ENCODE assay signal across 31 cellular contexts in the genomic region with DNA sequence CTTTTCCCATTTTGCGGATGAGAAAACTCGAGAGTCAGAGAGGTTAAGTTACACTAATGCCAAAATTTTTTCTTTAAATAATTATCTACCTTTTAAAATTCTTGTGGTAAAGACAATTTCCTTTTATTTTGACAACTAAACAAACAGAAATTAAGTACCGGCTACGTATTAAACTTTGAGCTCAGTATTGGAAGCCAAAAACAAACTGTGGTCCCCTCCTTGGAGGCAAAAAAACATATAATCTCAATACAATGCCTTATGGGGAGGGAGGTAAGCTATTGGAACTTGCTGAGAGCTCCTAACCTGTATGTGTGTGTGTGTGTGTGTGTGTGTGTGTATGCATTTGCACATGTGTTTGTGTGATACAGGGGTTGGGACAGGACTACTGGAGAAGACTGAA. TPM values are rescaled to one million over a fixed set of nuclear protein-coding genes. Genes with fewer than 3 reads are reported as not detected.
"Had no signal": no experiment of that assay in that cellular context is flagged by ENCODE, and none has a peak within 500 bp of the region (broad histone marks: within the 10 kb centered on the region; RNA-seq: fewer than 3 reads in every experiment).

No MANE protein-coding gene starts in this region.

- H3K9me3 Mint-ChIP-seq: activated CD4-positive, alpha-beta memory T cell treated with anti-CD3 and anti-CD28 coated beads, Interleukin-2, amount 10 ng/mL, durations not matched to agents 7 days and 5 days; activated CD4-positive, alpha-beta T cell treated with anti-CD3 and anti-CD28 coated beads, Interleukin-2, amount 10 ng/mL, durations not matched to agents 7 days and 5 days; activated naive CD4-positive, alpha-beta T cell treated with anti-CD3 and anti-CD28 coated beads, Interleukin-2, amount 50 U/mL, for 72 hours; activated T-cell treated with anti-CD3 and anti-CD28 coated beads, Interleukin-2, amount 50 U/mL, for 24 hours; natural killer cell treated with Interleukin-12 subunit alpha and Interleukin-12 subunit beta and Interleukin-15 and Interleukin-18, amount 100 ng/mL, for 72 hours had no signal

- H3K27ac ChIP-seq: body of pancreas, gastrocnemius medialis, ovary, prostate gland, spleen, testis, transverse colon had no signal

- H3K4me1 ChIP-seq: body of pancreas, gastrocnemius medialis, prostate gland, spleen, testis, transverse colon had no signal

- H3K27ac Mint-ChIP-seq: activated CD4-positive, alpha-beta memory T cell treated with anti-CD3 and anti-CD28 coated beads, Interleukin-2, amount 10 ng/mL, durations not matched to agents 7 days and 5 days; activated CD4-positive, alpha-beta T cell treated with anti-CD3 and anti-CD28 coated beads, Interleukin-2, amount 10 ng/mL, durations not matched to agents 7 days and 5 days; activated naive CD4-positive, alpha-beta T cell treated with anti-CD3 and anti-CD28 coated beads, Interleukin-2, amount 50 U/mL, for 72 hours; activated T-cell treated with anti-CD3 and anti-CD28 coated beads, Interleukin-2, amount 50 U/mL, for 24 hours; natural killer cell treated with Interleukin-12 subunit alpha and Interleukin-12 subunit beta and Interleukin-15 and Interleukin-18, amount 100 ng/mL, for 72 hours had no signal

- H3K36me3 Mint-ChIP-seq: activated naive CD4-positive, alpha-beta T cell treated with anti-CD3 and anti-CD28 coated beads, Interleukin-2, amount 50 U/mL, for 72 hours; natural killer cell treated with Interleukin-12 subunit alpha and Interleukin-12 subunit beta and Interleukin-15 and Interleukin-18, amount 100 ng/mL, for 72 hours had no signal

- DNase-seq: activated CD4-positive, alpha-beta memory T cell treated with anti-CD3 and anti-CD28 coated beads, Interleukin-2, amount 10 ng/mL, durations not matched to agents 7 days and 5 days; activated CD4-positive, alpha-beta T cell treated with anti-CD3 and anti-CD28 coated beads for 1 hour; activated CD4-positive, alpha-beta T cell treated with anti-CD3 and anti-CD28 coated beads, Interleukin-2, amount 10 ng/mL, durations not matched to agents 7 days and 5 days; activated CD8-positive, alpha-beta memory T cell treated with anti-CD3 and anti-CD28 coated beads, Interleukin-2, amount 50 U/mL, for 48 hours; activated gamma-delta T cell treated with Interleukin-2 at 50 U/mL for 16 hours; activated T-cell treated with anti-CD3 and anti-CD28 coated beads, Interleukin-2, amount 50 U/mL, for 24 hours; body of pancreas; effector memory CD4-positive, alpha-beta T cell; gastrocnemius medialis; glutamatergic neuron; islet precursor cell; left cardiac atrium; left ventricle myocardium superior; mucosa of descending colon; ovary; spleen; stimulated activated CD4-positive, alpha-beta T cell treated with anti-CD3 and anti-CD28 coated beads, Interleukin-2, amount 100 ng/mL, for 48 hours; stimulated activated naive CD8-positive, alpha-beta T cell treated with anti-CD3 and anti-CD28 coated beads, Interleukin-15, Interleukin-2, amounts not matched to agents 100 U/mL and 50 U/mL, for 24 hours; T-helper 2 cell; testis; transverse colon had no signal

- H3K36me3 ChIP-seq: gastrocnemius medialis, ovary, prostate gland, spleen, transverse colon had no signal

- H3K9me3 ChIP-seq: body of pancreas, gastrocnemius medialis, mucosa of descending colon, ovary, prostate gland, spleen, testis, transverse colon had no signal

- H3K4me1 Mint-ChIP-seq: activated CD4-positive, alpha-beta memory T cell treated with anti-CD3 and anti-CD28 coated beads, Interleukin-2, amount 10 ng/mL, durations not matched to agents 7 days and 5 days; activated CD4-positive, alpha-beta T cell treated with anti-CD3 and anti-CD28 coated beads, Interleukin-2, amount 10 ng/mL, durations not matched to agents 7 days and 5 days had no signal

- ATAC-seq: activated naive CD4-positive, alpha-beta T cell treated with anti-CD3 and anti-CD28 coated beads, Interleukin-2, amount 50 U/mL, for 72 hours; body of pancreas; gastrocnemius medialis; left cardiac atrium; left ventricle myocardium superior; mucosa of descending colon; natural killer cell treated with Interleukin-12 subunit alpha and Interleukin-12 subunit beta and Interleukin-15 and Interleukin-18, amount 100 ng/mL, for 72 hours; stimulated activated naive CD8-positive, alpha-beta T cell treated with anti-CD3 and anti-CD28 coated beads, Interleukin-15, Interleukin-2, amounts not matched to agents 100 U/mL and 50 U/mL, for 24 hours had no signal

- H3K4me3 ChIP-seq: body of pancreas, gastrocnemius medialis, mucosa of descending colon, ovary, prostate gland, spleen, testis, transverse colon had no signal

- H3K4me3 Mint-ChIP-seq: activated CD4-positive, alpha-beta memory T cell treated with anti-CD3 and anti-CD28 coated beads, Interleukin-2, amount 10 ng/mL, durations not matched to agents 7 days and 5 days; activated CD4-positive, alpha-beta T cell treated with anti-CD3 and anti-CD28 coated beads, Interleukin-2, amount 10 ng/mL, durations not matched to agents 7 days and 5 days; activated T-cell treated with anti-CD3 and anti-CD28 coated beads, Interleukin-2, amount 50 U/mL, for 24 hours; natural killer cell treated with Interleukin-12 subunit alpha and Interleukin-12 subunit beta and Interleukin-15 and Interleukin-18, amount 100 ng/mL, for 72 hours had no signal

- FAIRE-seq: colon had no signal

- H3K27me3 ChIP-seq: body of pancreas, ovary, testis had no signal

RNA-seq across cellular contexts. Expression of gene KRTAP2-4, which starts 2.2 kb away (rescaled TPM):
- total RNA-seq: activated CD4-positive, alpha-beta memory T cell treated with anti-CD3 and anti-CD28 coated beads, Interleukin-2, amount 10 ng/mL, durations not matched to agents 7 days and 5 days; activated CD4-positive, alpha-beta T cell treated with anti-CD3 and anti-CD28 coated beads, Interleukin-2, amount 10 ng/mL, durations not matched to agents 7 days and 5 days; activated naive CD4-positive, alpha-beta T cell treated with anti-CD3 and anti-CD28 coated beads, Interleukin-2, amount 50 U/mL, for 72 hours; body of pancreas; dermis microvascular lymphatic vessel endothelial cell; epithelial cell of proximal tubule; gastrocnemius medialis; left cardiac atrium; left ventricle myocardium superior; lung microvascular endothelial cell; mesenteric fat pad; mucosa of descending colon; myocyte; natural killer cell treated with Interleukin-12 subunit alpha and Interleukin-12 subunit beta and Interleukin-15 and Interleukin-18, amount 100 ng/mL, for 72 hours; ovary; prostate gland; spleen; testis; transverse colon; urinary bladder had no signal
- polyA plus RNA-seq: ovary, spleen, urinary bladder had no signal

RNA-seq across cellular contexts. Expression of gene KRTAP2-3, which starts 3.5 kb away (rescaled TPM):
- total RNA-seq: activated CD4-positive, alpha-beta memory T cell treated with anti-CD3 and anti-CD28 coated beads, Interleukin-2, amount 10 ng/mL, durations not matched to agents 7 days and 5 days; activated CD4-positive, alpha-beta T cell treated with anti-CD3 and anti-CD28 coated beads, Interleukin-2, amount 10 ng/mL, durations not matched to agents 7 days and 5 days; activated naive CD4-positive, alpha-beta T cell treated with anti-CD3 and anti-CD28 coated beads, Interleukin-2, amount 50 U/mL, for 72 hours; body of pancreas; dermis microvascular lymphatic vessel endothelial cell; gastrocnemius medialis; left cardiac atrium; left ventricle myocardium superior; lung microvascular endothelial cell; mesenteric fat pad; mucosa of descending colon; natural killer cell treated with Interleukin-12 subunit alpha and Interleukin-12 subunit beta and Interleukin-15 and Interleukin-18, amount 100 ng/mL, for 72 hours; ovary; prostate gland; spleen; testis; transverse colon; urinary bladder had no signal
- polyA plus RNA-seq: ovary, spleen, urinary bladder had no signal

RNA-seq across cellular contexts. Expression of gene KRTAP2-2, which starts 8.4 kb away (rescaled TPM):
- total RNA-seq: activated CD4-positive, alpha-beta memory T cell treated with anti-CD3 and anti-CD28 coated beads, Interleukin-2, amount 10 ng/mL, durations not matched to agents 7 days and 5 days; activated CD4-positive, alpha-beta T cell treated with anti-CD3 and anti-CD28 coated beads, Interleukin-2, amount 10 ng/mL, durations not matched to agents 7 days and 5 days; activated naive CD4-positive, alpha-beta T cell treated with anti-CD3 and anti-CD28 coated beads, Interleukin-2, amount 50 U/mL, for 72 hours; body of pancreas; dermis microvascular lymphatic vessel endothelial cell; epithelial cell of proximal tubule; gastrocnemius medialis; left cardiac atrium; left ventricle myocardium superior; lung microvascular endothelial cell; mesenteric fat pad; mucosa of descending colon; myocyte; natural killer cell treated with Interleukin-12 subunit alpha and Interleukin-12 subunit beta and Interleukin-15 and Interleukin-18, amount 100 ng/mL, for 72 hours; ovary; prostate gland; spleen; testis; transverse colon; urinary bladder had no signal
- polyA plus RNA-seq: ovary, spleen, urinary bladder had no signal

RNA-seq across cellular contexts. Expression of gene KRTAP2-1, which starts 16.3 kb away (rescaled TPM):
- total RNA-seq: activated CD4-positive, alpha-beta memory T cell treated with anti-CD3 and anti-CD28 coated beads, Interleukin-2, amount 10 ng/mL, durations not matched to agents 7 days and 5 days; activated CD4-positive, alpha-beta T cell treated with anti-CD3 and anti-CD28 coated beads, Interleukin-2, amount 10 ng/mL, durations not matched to agents 7 days and 5 days; activated naive CD4-positive, alpha-beta T cell treated with anti-CD3 and anti-CD28 coated beads, Interleukin-2, amount 50 U/mL, for 72 hours; body of pancreas; dermis microvascular lymphatic vessel endothelial cell; epithelial cell of proximal tubule; gastrocnemius medialis; left cardiac atrium; left ventricle myocardium superior; lung microvascular endothelial cell; mesenteric fat pad; mucosa of descending colon; myocyte; natural killer cell treated with Interleukin-12 subunit alpha and Interleukin-12 subunit beta and Interleukin-15 and Interleukin-18, amount 100 ng/mL, for 72 hours; ovary; prostate gland; spleen; testis; transverse colon; urinary bladder had no signal
- polyA plus RNA-seq: ovary, spleen, urinary bladder had no signal

RNA-seq across cellular contexts. Expression of gene KRTAP4-7, which starts 20.5 kb away (rescaled TPM):
- total RNA-seq: activated CD4-positive, alpha-beta memory T cell treated with anti-CD3 and anti-CD28 coated beads, Interleukin-2, amount 10 ng/mL, durations not matched to agents 7 days and 5 days; activated CD4-positive, alpha-beta T cell treated with anti-CD3 and anti-CD28 coated beads, Interleukin-2, amount 10 ng/mL, durations not matched to agents 7 days and 5 days; activated naive CD4-positive, alpha-beta T cell treated with anti-CD3 and anti-CD28 coated beads, Interleukin-2, amount 50 U/mL, for 72 hours; body of pancreas; dermis microvascular lymphatic vessel endothelial cell; epithelial cell of proximal tubule; gastrocnemius medialis; left cardiac atrium; left ventricle myocardium superior; lung microvascular endothelial cell; mesenteric fat pad; mucosa of descending colon; myocyte; natural killer cell treated with Interleukin-12 subunit alpha and Interleukin-12 subunit beta and Interleukin-15 and Interleukin-18, amount 100 ng/mL, for 72 hours; ovary; prostate gland; spleen; testis; transverse colon; urinary bladder had no signal
- polyA plus RNA-seq: ovary, spleen, urinary bladder had no signal
